Comparison of ENCODE assay signal across 19 cellular contexts in the genomic region with DNA sequence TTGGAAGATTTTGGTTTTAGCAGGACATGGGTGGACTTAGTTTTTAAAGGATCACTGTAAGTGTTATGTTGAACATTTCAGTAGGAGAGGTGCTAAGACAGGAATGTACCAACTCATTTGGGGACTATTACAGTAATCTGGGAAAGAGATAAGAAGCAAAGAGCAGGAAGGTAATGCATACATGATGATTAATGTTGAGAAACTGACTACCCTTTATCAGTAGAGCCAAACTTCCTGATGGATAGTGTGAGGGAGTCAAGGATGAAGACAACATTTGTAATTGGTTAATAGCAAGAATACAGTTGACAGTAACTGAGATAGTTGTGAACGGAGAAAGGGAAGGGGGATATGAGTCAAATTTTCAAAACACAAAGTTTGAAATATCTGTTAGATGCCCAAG.
"Had no signal": no experiment of that assay in that cellular context is flagged by ENCODE, and none has a peak within 500 bp of the region (broad histone marks: within the 10 kb centered on the region; RNA-seq: fewer than 3 reads in every experiment).

No MANE protein-coding gene starts in this region.

- H3K36me3 ChIP-seq: heart left ventricle, prostate gland, right lobe of liver, suprapubic skin, thyroid gland had no signal

- FAIRE-seq: urothelium cell line had no signal

- DNase-seq: effector memory CD8-positive, alpha-beta T cell; heart left ventricle; hippocampal formation; left colon; left ventricle myocardium superior; mesenchymal stem cell; naive thymus-derived CD4-positive, alpha-beta T cell; nephron progenitor cell; retina; right lobe of liver; stimulated activated CD4-positive, alpha-beta T cell treated with anti-CD3 and anti-CD28 coated beads, Interleukin-4, amount 100 ng/mL, for 1 hour; stimulated activated CD8-positive, alpha-beta memory T cell treated with anti-CD3 and anti-CD28 coated beads, Interleukin-4, amount 100 ng/mL, for 48 hours; stimulated activated naive CD8-positive, alpha-beta T cell treated with anti-CD3 and anti-CD28 coated beads, Interleukin-15, Interleukin-2, amounts not matched to agents 100 U/mL and 50 U/mL, for 24 hours; thyroid gland had no signal

- H3K4me3 ChIP-seq: heart left ventricle, lung, prostate gland, right lobe of liver, suprapubic skin, thyroid gland had no signal

- H3K9me3 ChIP-seq: prostate gland, right lobe of liver, suprapubic skin, thyroid gland had no signal

- H3K4me1 ChIP-seq: heart left ventricle, parathyroid adenoma, prostate gland, right lobe of liver, suprapubic skin, thyroid gland had no signal

- H3K27me3 ChIP-seq: heart left ventricle, right lobe of liver, suprapubic skin, thyroid gland had no signal

- H2AFZ ChIP-seq: parathyroid adenoma had no signal

- H3K27ac ChIP-seq: heart left ventricle, parathyroid adenoma, prostate gland, right lobe of liver, suprapubic skin, thyroid gland had no signal

- H3K9ac ChIP-seq: parathyroid adenoma had no signal

- H3K79me2 ChIP-seq: parathyroid adenoma had no signal
